ENCODE assay signal across 8 cellular contexts in genomic region chr2:162840598-162841246, GRCh38. TPM values are rescaled to one million over a fixed set of nuclear protein-coding genes. Genes with fewer than 3 reads are reported as not detected.
A peak's percentile ranks its signal among the peaks of the same experiment; 100 is the strongest.
DNase-seq lines count a peak whose midpoint lies in the region; ATAC-seq and TF ChIP-seq lines count a peak whose summit lies in the region.

No MANE protein-coding gene starts in this region.

- no peak overlapping the region for H3K27ac ChIP-seq in left ventricle myocardium inferior (replicated peaks)
- no peak overlapping the region for H3K27ac ChIP-seq in CD4-positive, alpha-beta T cell (ENCODE audit: low read depth, low read length)

- H3K27ac Mint-ChIP-seq in endothelial cell (ENCODE audit: unreplicated experiment) (no peak overlapping the region), neural crest cell (ENCODE audit: unreplicated experiment) (no peak overlapping the region)
- no peak overlapping the region for H3K27ac Mint-ChIP-seq in CD4-positive, alpha-beta T cell

- H3K4me1 ChIP-seq in left ventricle myocardium inferior = peaks cover 4% of the 10 kb centered on the region

- intact Hi-C loops in left ventricle myocardium superior (cut with micrococcal nuclease) = no loop called here
- intact Hi-C loops in left ventricle myocardium inferior (cut with micrococcal nuclease) = no loop called here
- intact Hi-C loops in CD4-positive, alpha-beta T cell (cut with DNase I, micrococcal nuclease) = no loop called here

- peaks cover 16% of the 10 kb centered on the region for H3K4me1 Mint-ChIP-seq in endothelial cell (ENCODE audit: unreplicated experiment)
- H3K4me1 Mint-ChIP-seq in neural crest cell = peaks cover 20% of the 10 kb centered on the region
- H3K4me1 Mint-ChIP-seq in CD4-positive, alpha-beta T cell (ENCODE audit: low read depth) = no peaks in the 10 kb centered on the region

- H3K36me3 Mint-ChIP-seq in endothelial cell (ENCODE audit: low read depth, unreplicated experiment) (no peaks in the 10 kb centered on the region), neural crest cell (ENCODE audit: low read depth) (no peaks in the 10 kb centered on the region)
- no peaks in the 10 kb centered on the region for H3K36me3 Mint-ChIP-seq in CD4-positive, alpha-beta T cell (ENCODE audit: low read depth)

- CTCF ChIA-PET in CD4-positive, alpha-beta T cell (lab: Charles Lee) = no interaction called here

- H3K9me3 Mint-ChIP-seq in endothelial cell (ENCODE audit: unreplicated experiment) (no peaks in the 10 kb centered on the region), neural crest cell (peaks cover 2% of the 10 kb centered on the region)
- H3K9me3 Mint-ChIP-seq in CD4-positive, alpha-beta T cell = peaks cover 9% of the 10 kb centered on the region

- peaks cover 1% of the 10 kb centered on the region for H3K27me3 Mint-ChIP-seq in endothelial cell (ENCODE audit: unreplicated experiment)
- peaks cover 67% of the 10 kb centered on the region for H3K27me3 Mint-ChIP-seq in neural crest cell (ENCODE audit: low read depth)
- peaks cover 20% of the 10 kb centered on the region for H3K27me3 Mint-ChIP-seq in CD4-positive, alpha-beta T cell

- DNase-seq in left ventricle myocardium superior (no peak), left ventricle myocardium inferior (no peak), RKO (ENCODE audit: low spot score) (peak; percentile 79), endothelial cell (ENCODE audit: low spot score) (peak; percentile 85), neural crest cell (ENCODE audit: low read depth, low spot score) (peak; percentile 76)
- DNase-seq in CD4-positive, alpha-beta T cell = no peak

- no peak overlapping the region for H3K4me3 Mint-ChIP-seq in endothelial cell (ENCODE audit: unreplicated experiment)
- H3K4me3 Mint-ChIP-seq in neural crest cell = peak overlapping the region; percentile 93
- no peak overlapping the region for H3K4me3 Mint-ChIP-seq in CD4-positive, alpha-beta T cell

- H3K9me3 ChIP-seq in left ventricle myocardium inferior (replicated peaks) = peaks cover 12% of the 10 kb centered on the region
- peaks cover 3% of the 10 kb centered on the region for H3K9me3 ChIP-seq in CD4-positive, alpha-beta T cell (ENCODE audit: control insufficient read depth, low read length)

- ATAC-seq in left ventricle myocardium superior (peak; percentile 40), HG03045 (IDR thresholded peaks at IDR 0.05; ENCODE audit: unreplicated experiment) (peak; percentile 53), GM21576 (IDR thresholded peaks at IDR 0.05; ENCODE audit: unreplicated experiment) (no peak)
- ATAC-seq in CD4-positive, alpha-beta T cell (ENCODE audit: poor library complexity) = no peak

- POLR2A ChIA-PET in CD4-positive, alpha-beta T cell (lab: Charles Lee) = no interaction called here

- no peaks in the 10 kb centered on the region for H3K36me3 ChIP-seq in left ventricle myocardium inferior

- no peak overlapping the region for H3K4me3 ChIP-seq in left ventricle myocardium inferior

- no peak for TF ChIP-seq CTCF in left ventricle myocardium inferior (IDR thresholded peaks at IDR 0.05; ENCODE audit: borderline replicate concordance)
- TF ChIP-seq CTCF in endothelial cell (IDR thresholded peaks at IDR 0.05; ENCODE audit: unreplicated experiment) = no peak
- no peak for TF ChIP-seq CTCF in neural crest cell (conservative IDR thresholded peaks at IDR 0.05)
- TF ChIP-seq CTCF in CD4-positive, alpha-beta T cell (IDR thresholded peaks at IDR 0.05) = no peak

- peaks cover 42% of the 10 kb centered on the region for H3K27me3 ChIP-seq in left ventricle myocardium inferior (ENCODE audit: low read depth)
- H3K27me3 ChIP-seq in CD4-positive, alpha-beta T cell (ENCODE audit: control insufficient read depth, insufficient read depth, low read length) = peaks cover 7% of the 10 kb centered on the region

RNA-seq across cellular contexts. Expression of gene KCNH7, which starts 2.2 kb away (rescaled TPM):
- total RNA-seq in left ventricle myocardium superior (not detected), left ventricle myocardium inferior (0.11 TPM), endothelial cell (ENCODE audit: unreplicated experiment) (6.8 TPM), neural crest cell (1.7 and 2.8 TPM in 2 replicates)
- not detected for total RNA-seq in CD4-positive, alpha-beta T cell

Comparison
In these comparisons a context has a peak if more than half of its experiments do, and no peak if none do; other contexts are left out.
1. ATAC-seq: peak in left ventricle myocardium superior (single experiment) and HG03045 (single experiment); none in GM21576 (single experiment) and CD4-positive, alpha-beta T cell (single experiment).
2. DNase-seq: peak in RKO (single experiment), endothelial cell (single experiment) and neural crest cell (single experiment); none in left ventricle myocardium superior (single experiment), left ventricle myocardium inferior (single experiment) and CD4-positive, alpha-beta T cell (0 of 10).